In the genomic region with DNA sequence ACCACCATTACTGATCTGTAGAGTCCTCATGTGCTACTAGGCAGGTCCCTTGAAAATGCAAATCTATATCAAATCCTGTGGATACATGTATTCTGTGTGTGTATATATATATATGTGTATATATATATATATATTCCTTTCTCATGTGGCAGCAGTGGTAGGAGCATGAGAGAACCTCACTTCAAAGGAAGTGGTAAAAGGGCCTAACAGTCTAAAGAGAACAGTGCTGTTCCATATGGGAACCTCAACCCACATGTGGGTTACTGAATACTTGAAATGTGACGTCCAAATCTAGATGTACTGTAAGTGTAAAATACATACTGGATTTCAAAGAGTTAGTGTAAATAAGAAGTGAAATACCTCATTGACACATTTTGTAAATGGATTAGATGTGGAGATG, we compare ENCODE assay signal across 24 cellular contexts. TPM values are rescaled to one million over a fixed set of nuclear protein-coding genes. Genes with fewer than 3 reads are reported as not detected.
A peak's percentile ranks its signal among the peaks of the same experiment; 100 is the strongest.
DNase-seq lines count a peak whose midpoint lies in the region; ATAC-seq and TF ChIP-seq lines count a peak whose summit lies in the region.
"Had no signal": no experiment of that assay in that cellular context is flagged by ENCODE, and none has a peak within 500 bp of the region (broad histone marks: within the 10 kb centered on the region; RNA-seq: fewer than 3 reads in every experiment).

No MANE protein-coding gene starts in this region.

- H3F3A ChIP-seq in PC-3 (ENCODE audit: low read length, unreplicated experiment) = no peaks in the 10 kb centered on the region

- no peaks in the 10 kb centered on the region for H3K9me3 Mint-ChIP-seq in mesothelial cell of epicardium
- H3K9me3 Mint-ChIP-seq: CD14-positive monocyte; CD4-positive, alpha-beta T cell; CD8-positive, alpha-beta memory T cell had no signal

- H3K27me3 ChIP-seq in PC-3 (ENCODE audit: low read length) = no peaks in the 10 kb centered on the region
- H3K27me3 ChIP-seq: BE2C; BLaER1 treated with 17β-estradiol and CSF1 and Interleukin-3, amounts not matched to agents 10 nM and 100 nM had no signal

- no peaks in the 10 kb centered on the region for H3K9me3 ChIP-seq in PC-3 (ENCODE audit: low read length)
- H3K9me3 ChIP-seq: A549, BE2C, HAP-1 had no signal

- H3K4me2 ChIP-seq in PC-3 (ENCODE audit: low read length) = peak overlapping the region; percentile 79
- H3K4me2 ChIP-seq: A549 had no signal

- CTCF ChIA-PET in PC-3 (lab: Charles Lee) = interaction anchor here (1.6 kb wide), 1 partner anchor 18 kb away, joined by 5 read pairs; no protein-coding TSS in a partner anchor

- H4K20me1 ChIP-seq in PC-3 (ENCODE audit: low read length) = no peaks in the 10 kb centered on the region
- H4K20me1 ChIP-seq: BLaER1 treated with 17β-estradiol and CSF1 and Interleukin-3, amounts not matched to agents 10 nM and 100 nM had no signal

- no peak overlapping the region for H3K4me3 ChIP-seq in Jurkat, Clone E6-1 (ENCODE audit: low read length)
- H3K4me3 ChIP-seq in PC-3 (ENCODE audit: low read length) = no peak overlapping the region
- H3K4me3 ChIP-seq: A549; BLaER1 treated with 17β-estradiol and CSF1 and Interleukin-3, amounts not matched to agents 10 nM and 100 nM; HAP-1 had no signal

- intact Hi-C loops in PC-3 (cut with micrococcal nuclease) = no loop called here

- H3K9ac ChIP-seq in PC-3 (ENCODE audit: low read length) = 0 out of 2 replicates have a peak overlapping the region, but pooled peaks have one; percentile 63
- H3K9ac ChIP-seq: BLaER1 treated with 17β-estradiol and CSF1 and Interleukin-3, amounts not matched to agents 10 nM and 100 nM had no signal

- peaks cover 15% of the 10 kb centered on the region for H3K27me3 Mint-ChIP-seq in mesothelial cell of epicardium (ENCODE audit: low read depth)

- POLR2A ChIA-PET in PC-3 (lab: Charles Lee; ENCODE audit: unreplicated experiment) = interaction anchor here (0.5 kb wide), 1 partner anchor 18 kb away, joined by 23 read pairs; no protein-coding TSS in a partner anchor

- no TSS peak for BruUV-seq in PC-3 (replicated peaks; lab: Mats Ljungman, UMichigan)

- H3K79me2 ChIP-seq in PC-3 (ENCODE audit: low read length) = no peaks in the 10 kb centered on the region

- H3K4me1 Mint-ChIP-seq in mesothelial cell of epicardium = peaks cover 29% of the 10 kb centered on the region
- H3K4me1 Mint-ChIP-seq: CD8-positive, alpha-beta memory T cell had no signal

- peaks cover 5% of the 10 kb centered on the region for H3K36me3 Mint-ChIP-seq in mesothelial cell of epicardium

- no peak overlapping the region for H3K4me3 Mint-ChIP-seq in mesothelial cell of epicardium
- H3K4me3 Mint-ChIP-seq: CD14-positive monocyte; CD4-positive, alpha-beta T cell; CD8-positive, alpha-beta memory T cell; HFFc6 had no signal

- H3K4me1 ChIP-seq in PC-3 (ENCODE audit: insufficient read depth, low read length) = peaks cover 36% of the 10 kb centered on the region
- H3K4me1 ChIP-seq: A549, BE2C, HAP-1 had no signal

- no peak for TF ChIP-seq CTCF in PC-3 (conservative IDR thresholded peaks at IDR 0.05; ENCODE audit: low read depth, low read length)
- no peak for TF ChIP-seq CTCF in mesothelial cell of epicardium (IDR thresholded peaks at IDR 0.05; ENCODE audit: unreplicated experiment)

- peak overlapping the region; percentile 13 for H3K27ac Mint-ChIP-seq in mesothelial cell of epicardium
- H3K27ac Mint-ChIP-seq: CD4-positive, alpha-beta T cell; CD8-positive, alpha-beta memory T cell; HFFc6 had no signal

- H3K36me3 ChIP-seq in PC-3 (ENCODE audit: low read depth, low read length) = no peaks in the 10 kb centered on the region
- H3K36me3 ChIP-seq: BE2C, HAP-1 had no signal

- no peak overlapping the region for H2AFZ ChIP-seq in PC-3 (ENCODE audit: low read length)

- peak overlapping the region; percentile 93 for H3K27ac ChIP-seq in PC-3 (ENCODE audit: low read length)
- H3K27ac ChIP-seq: A549; BLaER1 treated with 17β-estradiol and CSF1 and Interleukin-3, amounts not matched to agents 10 nM and 100 nM had no signal

- H3K9me2 ChIP-seq in PC-3 (replicated peaks; ENCODE audit: low read length) = no peaks in the 10 kb centered on the region

- ATAC-seq in PC-3 (no peak), HG03097 (IDR thresholded peaks at IDR 0.05; ENCODE audit: low FRiP score, unreplicated experiment) (no peak), GM18861 (IDR thresholded peaks at IDR 0.05; ENCODE audit: unreplicated experiment) (no peak)
- ATAC-seq: A549 had no signal

- DNase-seq in Jurkat, Clone E6-1 (ENCODE audit: low read depth, low spot score) = peak; percentile 73
- DNase-seq in PC-3 = no peak
- no peak for DNase-seq in mesothelial cell of epicardium (ENCODE audit: low spot score in 2 of 2, unreplicated experiment in 2 of 2)
- no peak for DNase-seq in activated T-cell treated with anti-CD3 and anti-CD28 coated beads, Interleukin-2, amount 50 U/mL, for 48 hours
- no peak for DNase-seq in activated effector memory CD4-positive, alpha-beta T cell treated with Interleukin-2 at 50 U/mL for 16 hours
- DNase-seq: 8988T; ACHN; AML-193; BE2C; CD4-positive, alpha-beta T cell; CD8-positive, alpha-beta memory T cell; DMS 273 treated with DMSO at 0.1 percent for 48 hours; DMS79; GF-D8; GOT3; HFFc6 had no signal

RNA-seq across cellular contexts. Expression of gene SLC46A2, which starts 5.4 kb away (rescaled TPM):
- polyA plus RNA-seq in Jurkat, Clone E6-1 (2012; ENCODE audit: insufficient read depth, insufficient read length) = not detected
- total RNA-seq in PC-3 (2014; rRNA removed) (not detected in 2 replicates), mesothelial cell of epicardium (not detected in 3 replicates)
- total RNA-seq: CD4-positive, alpha-beta T cell; CD8-positive, alpha-beta memory T cell; Daoy; G401; HFFc6 had no signal
- polyA plus RNA-seq: A549; CD8-positive, alpha-beta memory T cell had no signal
